In the genomic region with DNA sequence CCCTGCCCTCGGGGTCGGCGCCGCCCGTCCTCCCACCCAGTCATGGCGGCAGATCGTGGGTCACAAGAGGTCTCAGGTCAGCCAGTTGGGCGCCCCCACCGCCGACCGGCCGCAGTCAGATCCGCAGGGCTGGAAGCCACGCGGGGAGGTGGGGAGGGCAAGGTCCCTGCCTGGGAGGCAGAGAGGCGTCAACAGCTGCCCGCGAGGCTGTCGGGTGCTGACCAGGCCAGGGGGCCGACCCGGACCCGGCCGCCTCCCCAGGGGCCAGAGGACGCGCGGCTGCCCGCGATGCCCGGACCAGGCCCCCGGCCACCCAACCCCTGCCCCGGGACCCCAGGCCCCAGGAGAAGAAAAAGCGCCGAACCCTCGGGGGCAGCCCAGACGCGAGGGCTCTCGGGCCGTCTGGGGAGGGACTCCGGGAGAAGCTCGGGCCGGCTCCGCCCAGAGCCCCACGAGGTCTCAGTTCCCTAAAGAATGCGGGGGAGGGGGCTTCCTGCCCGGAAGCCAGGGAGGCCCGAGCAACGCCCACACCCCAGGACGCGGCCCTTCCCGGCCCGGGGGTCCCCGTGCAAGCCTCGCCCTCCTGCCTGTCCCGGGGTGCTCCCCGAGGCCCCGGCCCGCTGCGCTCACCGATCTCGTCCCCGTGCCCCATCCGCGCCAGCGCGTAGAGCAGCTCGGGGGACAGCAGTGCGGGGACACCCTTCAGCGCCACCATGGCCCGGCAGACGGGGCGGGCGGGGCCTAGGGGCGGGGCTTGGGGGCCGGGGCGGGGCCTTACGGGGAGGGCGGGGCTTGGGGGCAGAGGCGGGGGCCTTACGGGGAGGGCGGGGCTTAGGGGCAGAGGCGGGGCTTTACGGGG, we compare ENCODE assay signal across 8 cellular contexts. TPM values are rescaled to one million over a fixed set of nuclear protein-coding genes. Genes with fewer than 3 reads are reported as not detected.
DNase-seq lines count a peak whose midpoint lies in the region; ATAC-seq and TF ChIP-seq lines count a peak whose summit lies in the region.

A gene with protein sequence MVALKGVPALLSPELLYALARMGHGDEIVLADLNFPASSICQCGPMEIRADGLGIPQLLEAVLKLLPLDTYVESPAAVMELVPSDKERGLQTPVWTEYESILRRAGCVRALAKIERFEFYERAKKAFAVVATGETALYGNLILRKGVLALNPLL (minus strand): TSS at position 727 of the 859 bp plus-strand sequence. CDS start 12 bp downstream, at position 715.

- H3K4me3 ChIP-seq in fibroblast of mammary gland (ENCODE audit: control insufficient read depth, low read depth, low read length) (peak within 1 kb of the TSS; percentile 34), thoracic aorta (peak within 1 kb of the TSS; percentile 81)

- no peak within 1 kb of the TSS for H3K27ac ChIP-seq in thoracic aorta

- ATAC-seq in HG02798 (IDR thresholded peaks at IDR 0.05; ENCODE audit: poor library complexity, unreplicated experiment): peak; percentile 58
- no peak for ATAC-seq in thoracic aorta (ENCODE audit: insufficient number of reproducible peaks, low FRiP score, low read depth)

- peaks cover 10% of the 10 kb centered on the region for H3K36me3 Mint-ChIP-seq in neural crest cell (ENCODE audit: low read depth)

- H3K27ac Mint-ChIP-seq in neural crest cell (ENCODE audit: unreplicated experiment): no peak within 1 kb of the TSS

- H3K4me1 Mint-ChIP-seq in neural crest cell: no peaks in the 10 kb centered on the region

- H3K4me3 Mint-ChIP-seq in neural crest cell: peak within 1 kb of the TSS; percentile 77

- no peaks in the 10 kb centered on the region for H3K9me3 Mint-ChIP-seq in neural crest cell

- no peaks in the 10 kb centered on the region for H3K27me3 ChIP-seq in thoracic aorta (replicated peaks; ENCODE audit: insufficient read depth)

- H3K9me3 ChIP-seq in thoracic aorta: no peaks in the 10 kb centered on the region

- TF ChIP-seq CTCF in fibroblast of mammary gland (conservative IDR thresholded peaks at IDR 0.05; ENCODE audit: control insufficient read depth, insufficient read depth, low read depth, low read length) (no peak), neural crest cell (conservative IDR thresholded peaks at IDR 0.05) (no peak), thoracic aorta (IDR thresholded peaks at IDR 0.05) (no peak)

- peaks cover 3 to 21% of the 10 kb centered on the region in 2 donors for H3K4me1 ChIP-seq in thoracic aorta (ENCODE audit: control insufficient read depth in 1 of 2, low read depth in 2 of 2)

- H3K36me3 ChIP-seq in thoracic aorta: peaks cover 2% of the 10 kb centered on the region

- H3K27me3 Mint-ChIP-seq in neural crest cell (ENCODE audit: low read depth): no peaks in the 10 kb centered on the region

- DNase-seq in DMS153 treated with DMSO at 0.1 percent for 48 hours (lab: John Stamatoyannopoulos, UW; ENCODE audit: unreplicated experiment): peak; percentile 35
- no peak for DNase-seq in DMS153 (lab: John Stamatoyannopoulos, UW)
- DNase-seq in NOMO-1 treated with DMSO at 0.1 percent for 48 hours (lab: John Stamatoyannopoulos, UW; ENCODE audit: unreplicated experiment): peak; percentile 70
- DNase-seq in activated T-cell treated with anti-CD3 and anti-CD28 coated beads, Interleukin-2, amount 50 U/mL, for 1 hour: peak; percentile 80
- DNase-seq in fibroblast of mammary gland (ENCODE audit: low read depth): peak; percentile 34
- peak; percentile 61 for DNase-seq in neural crest cell (ENCODE audit: low read depth, low spot score)
- no peak for DNase-seq in thoracic aorta (ENCODE audit: low spot score)

RNA-seq across cellular contexts. Expression of the gene that starts here (rescaled TPM):
- total RNA-seq in neural crest cell: 18.1 and 18.3 TPM in 2 replicates
- total RNA-seq in thoracic aorta: 10 to 100 TPM; 13.1 to 26.1 TPM

Comparison
In these comparisons a context has a peak if more than half of its experiments do, and no peak if none do; other contexts are left out.
1. DNase-seq: peak in DMS153 treated with DMSO at 0.1 percent for 48 hours (single experiment), NOMO-1 treated with DMSO at 0.1 percent for 48 hours (single experiment), activated T-cell treated with anti-CD3 and anti-CD28 coated beads, Interleukin-2, amount 50 U/mL, for 1 hour (single experiment), fibroblast of mammary gland (single experiment) and neural crest cell (single experiment); none in DMS153 (single experiment) and thoracic aorta (single experiment).